Comparison of ENCODE assay signal across 17 cellular contexts in the genomic region with DNA sequence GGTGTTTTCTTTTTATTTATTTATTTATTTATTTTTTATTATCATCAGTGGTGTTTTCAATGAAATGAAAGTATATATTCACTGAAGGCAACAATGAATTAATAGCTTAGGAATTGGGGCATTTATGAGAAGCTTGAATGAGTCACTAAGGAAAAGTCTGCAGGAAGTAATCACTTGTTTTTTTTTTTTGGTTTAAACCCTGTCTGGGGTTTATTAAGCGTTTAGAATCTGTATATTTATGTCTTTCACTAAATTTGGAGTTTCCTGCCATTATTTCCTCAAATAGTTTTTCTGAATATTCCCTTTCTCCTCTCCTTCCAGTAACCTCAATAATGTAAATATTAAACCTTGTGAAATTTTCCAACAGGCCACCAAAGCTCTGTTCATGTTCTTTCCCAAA.
"Had no signal": no experiment of that assay in that cellular context is flagged by ENCODE, and none has a peak within 500 bp of the region (broad histone marks: within the 10 kb centered on the region; RNA-seq: fewer than 3 reads in every experiment).

No MANE protein-coding gene starts in this region.

- H3K9me3 ChIP-seq: colonic mucosa, thyroid gland had no signal

- H3K4me3 ChIP-seq: ascending aorta, colonic mucosa, lung, psoas muscle, thyroid gland had no signal

- DNase-seq: activated CD4-positive, alpha-beta T cell treated with anti-CD3 and anti-CD28 coated beads, Interleukin-2, amount 50 U/mL, for 1 hour; activated naive CD4-positive, alpha-beta T cell treated with anti-CD3 and anti-CD28 coated beads for 36 hours; activated naive CD8-positive, alpha-beta T cell treated with anti-CD3 and anti-CD28 coated beads, Interleukin-2, amount 50 U/mL, for 24 hours; activated T-cell treated with anti-CD3 and anti-CD28 coated beads for 4 hours; colonic mucosa; effector CD4-positive, alpha-beta T cell; foreskin melanocyte; left cardiac atrium; psoas muscle; stimulated activated CD4-positive, alpha-beta T cell treated with anti-CD3 and anti-CD28 coated beads, Interleukin-12 subunit alpha, Interleukin-12 subunit beta, amount 100 ng/mL, for 4 hours; T-cell; T-helper 9 cell; thyroid gland had no signal

- H3K27ac ChIP-seq: ascending aorta, colonic mucosa, psoas muscle, thyroid gland had no signal

- H3K27me3 ChIP-seq: ascending aorta, colonic mucosa, thyroid gland had no signal

- H3K36me3 ChIP-seq: colonic mucosa had no signal

- H3K4me1 ChIP-seq: ascending aorta, colonic mucosa, psoas muscle had no signal

- ATAC-seq: activated naive CD8-positive, alpha-beta T cell treated with anti-CD3 and anti-CD28 coated beads, Interleukin-2, amount 50 U/mL, for 24 hours; left cardiac atrium; psoas muscle; sciatic nerve; stimulated activated effector memory CD8-positive, alpha-beta T cell treated with anti-CD3 and anti-CD28 coated beads, Interleukin-12 subunit alpha, Interleukin-12 subunit beta, amount 100 ng/mL, for 72 hours; T-cell had no signal
